ENCODE assay signal across 1 cellular context in the genomic region with DNA sequence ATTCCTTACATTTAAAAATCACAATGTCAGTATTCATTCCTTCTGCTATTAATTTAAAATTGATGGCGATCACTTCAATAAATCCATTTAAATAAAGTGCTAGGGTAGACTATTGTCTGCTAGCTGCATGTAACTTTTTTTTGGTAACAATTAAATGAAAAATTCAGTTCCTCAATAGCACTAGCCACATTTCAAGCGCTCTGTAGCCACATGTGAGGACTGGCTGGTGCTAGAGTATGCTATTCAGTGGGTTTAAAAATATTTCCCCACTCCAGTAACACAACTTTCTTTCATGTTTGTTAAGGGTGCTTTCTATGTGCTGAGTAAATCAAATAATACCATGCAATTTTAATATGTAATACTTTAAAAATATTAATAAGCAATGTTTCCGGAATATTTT.
A peak's percentile ranks its signal among the peaks of the same experiment; 100 is the strongest.
TF ChIP-seq lines count a peak whose summit lies in the region.

No MANE protein-coding gene starts in this region.

TF ChIP-seq in K562, 482 proteins besides CTCF, POLR2A, EP300 and RAD21 (continued from another document and continues in another):
- TF ChIP-seq, protein P1, sequence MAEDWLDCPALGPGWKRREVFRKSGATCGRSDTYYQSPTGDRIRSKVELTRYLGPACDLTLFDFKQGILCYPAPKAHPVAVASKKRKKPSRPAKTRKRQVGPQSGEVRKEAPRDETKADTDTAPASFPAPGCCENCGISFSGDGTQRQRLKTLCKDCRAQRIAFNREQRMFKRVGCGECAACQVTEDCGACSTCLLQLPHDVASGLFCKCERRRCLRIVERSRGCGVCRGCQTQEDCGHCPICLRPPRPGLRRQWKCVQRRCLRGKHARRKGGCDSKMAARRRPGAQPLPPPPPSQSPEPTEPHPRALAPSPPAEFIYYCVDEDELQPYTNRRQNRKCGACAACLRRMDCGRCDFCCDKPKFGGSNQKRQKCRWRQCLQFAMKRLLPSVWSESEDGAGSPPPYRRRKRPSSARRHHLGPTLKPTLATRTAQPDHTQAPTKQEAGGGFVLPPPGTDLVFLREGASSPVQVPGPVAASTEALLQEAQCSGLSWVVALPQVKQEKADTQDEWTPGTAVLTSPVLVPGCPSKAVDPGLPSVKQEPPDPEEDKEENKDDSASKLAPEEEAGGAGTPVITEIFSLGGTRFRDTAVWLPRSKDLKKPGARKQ (CRISPR knock-in tag; IDR thresholded peaks at IDR 0.05) = no peak
- TF ChIP-seq, protein P2, sequence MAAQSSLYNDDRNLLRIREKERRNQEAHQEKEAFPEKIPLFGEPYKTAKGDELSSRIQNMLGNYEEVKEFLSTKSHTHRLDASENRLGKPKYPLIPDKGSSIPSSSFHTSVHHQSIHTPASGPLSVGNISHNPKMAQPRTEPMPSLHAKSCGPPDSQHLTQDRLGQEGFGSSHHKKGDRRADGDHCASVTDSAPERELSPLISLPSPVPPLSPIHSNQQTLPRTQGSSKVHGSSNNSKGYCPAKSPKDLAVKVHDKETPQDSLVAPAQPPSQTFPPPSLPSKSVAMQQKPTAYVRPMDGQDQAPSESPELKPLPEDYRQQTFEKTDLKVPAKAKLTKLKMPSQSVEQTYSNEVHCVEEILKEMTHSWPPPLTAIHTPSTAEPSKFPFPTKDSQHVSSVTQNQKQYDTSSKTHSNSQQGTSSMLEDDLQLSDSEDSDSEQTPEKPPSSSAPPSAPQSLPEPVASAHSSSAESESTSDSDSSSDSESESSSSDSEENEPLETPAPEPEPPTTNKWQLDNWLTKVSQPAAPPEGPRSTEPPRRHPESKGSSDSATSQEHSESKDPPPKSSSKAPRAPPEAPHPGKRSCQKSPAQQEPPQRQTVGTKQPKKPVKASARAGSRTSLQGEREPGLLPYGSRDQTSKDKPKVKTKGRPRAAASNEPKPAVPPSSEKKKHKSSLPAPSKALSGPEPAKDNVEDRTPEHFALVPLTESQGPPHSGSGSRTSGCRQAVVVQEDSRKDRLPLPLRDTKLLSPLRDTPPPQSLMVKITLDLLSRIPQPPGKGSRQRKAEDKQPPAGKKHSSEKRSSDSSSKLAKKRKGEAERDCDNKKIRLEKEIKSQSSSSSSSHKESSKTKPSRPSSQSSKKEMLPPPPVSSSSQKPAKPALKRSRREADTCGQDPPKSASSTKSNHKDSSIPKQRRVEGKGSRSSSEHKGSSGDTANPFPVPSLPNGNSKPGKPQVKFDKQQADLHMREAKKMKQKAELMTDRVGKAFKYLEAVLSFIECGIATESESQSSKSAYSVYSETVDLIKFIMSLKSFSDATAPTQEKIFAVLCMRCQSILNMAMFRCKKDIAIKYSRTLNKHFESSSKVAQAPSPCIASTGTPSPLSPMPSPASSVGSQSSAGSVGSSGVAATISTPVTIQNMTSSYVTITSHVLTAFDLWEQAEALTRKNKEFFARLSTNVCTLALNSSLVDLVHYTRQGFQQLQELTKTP (IDR thresholded peaks at IDR 0.05; ENCODE audit: low read depth in 1 of 2, partially characterized antibody in 2 of 2) = no peak
- no peak for TF ChIP-seq KAT7 (CRISPR knock-in tag; IDR thresholded peaks at IDR 0.05; ENCODE audit: borderline replicate concordance)
- no peak for TF ChIP-seq ZNF175 (CRISPR knock-in tag; IDR thresholded peaks at IDR 0.05; ENCODE audit: low read depth)
- no peak for TF ChIP-seq GABPB1 (CRISPR knock-in tag; IDR thresholded peaks at IDR 0.05)
- no peak for TF ChIP-seq EHMT2 (IDR thresholded peaks at IDR 0.05)
- no peak for TF ChIP-seq ZFP30 (CRISPR knock-in tag; IDR thresholded peaks at IDR 0.05; ENCODE audit: borderline replicate concordance)
- TF ChIP-seq, protein P3, sequence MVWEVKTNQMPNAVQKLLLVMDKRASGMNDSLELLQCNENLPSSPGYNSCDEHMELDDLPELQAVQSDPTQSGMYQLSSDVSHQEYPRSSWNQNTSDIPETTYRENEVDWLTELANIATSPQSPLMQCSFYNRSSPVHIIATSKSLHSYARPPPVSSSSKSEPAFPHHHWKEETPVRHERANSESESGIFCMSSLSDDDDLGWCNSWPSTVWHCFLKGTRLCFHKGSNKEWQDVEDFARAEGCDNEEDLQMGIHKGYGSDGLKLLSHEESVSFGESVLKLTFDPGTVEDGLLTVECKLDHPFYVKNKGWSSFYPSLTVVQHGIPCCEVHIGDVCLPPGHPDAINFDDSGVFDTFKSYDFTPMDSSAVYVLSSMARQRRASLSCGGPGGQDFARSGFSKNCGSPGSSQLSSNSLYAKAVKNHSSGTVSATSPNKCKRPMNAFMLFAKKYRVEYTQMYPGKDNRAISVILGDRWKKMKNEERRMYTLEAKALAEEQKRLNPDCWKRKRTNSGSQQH (CRISPR knock-in tag; IDR thresholded peaks at IDR 0.05) = no peak
- TF ChIP-seq, protein P4, sequence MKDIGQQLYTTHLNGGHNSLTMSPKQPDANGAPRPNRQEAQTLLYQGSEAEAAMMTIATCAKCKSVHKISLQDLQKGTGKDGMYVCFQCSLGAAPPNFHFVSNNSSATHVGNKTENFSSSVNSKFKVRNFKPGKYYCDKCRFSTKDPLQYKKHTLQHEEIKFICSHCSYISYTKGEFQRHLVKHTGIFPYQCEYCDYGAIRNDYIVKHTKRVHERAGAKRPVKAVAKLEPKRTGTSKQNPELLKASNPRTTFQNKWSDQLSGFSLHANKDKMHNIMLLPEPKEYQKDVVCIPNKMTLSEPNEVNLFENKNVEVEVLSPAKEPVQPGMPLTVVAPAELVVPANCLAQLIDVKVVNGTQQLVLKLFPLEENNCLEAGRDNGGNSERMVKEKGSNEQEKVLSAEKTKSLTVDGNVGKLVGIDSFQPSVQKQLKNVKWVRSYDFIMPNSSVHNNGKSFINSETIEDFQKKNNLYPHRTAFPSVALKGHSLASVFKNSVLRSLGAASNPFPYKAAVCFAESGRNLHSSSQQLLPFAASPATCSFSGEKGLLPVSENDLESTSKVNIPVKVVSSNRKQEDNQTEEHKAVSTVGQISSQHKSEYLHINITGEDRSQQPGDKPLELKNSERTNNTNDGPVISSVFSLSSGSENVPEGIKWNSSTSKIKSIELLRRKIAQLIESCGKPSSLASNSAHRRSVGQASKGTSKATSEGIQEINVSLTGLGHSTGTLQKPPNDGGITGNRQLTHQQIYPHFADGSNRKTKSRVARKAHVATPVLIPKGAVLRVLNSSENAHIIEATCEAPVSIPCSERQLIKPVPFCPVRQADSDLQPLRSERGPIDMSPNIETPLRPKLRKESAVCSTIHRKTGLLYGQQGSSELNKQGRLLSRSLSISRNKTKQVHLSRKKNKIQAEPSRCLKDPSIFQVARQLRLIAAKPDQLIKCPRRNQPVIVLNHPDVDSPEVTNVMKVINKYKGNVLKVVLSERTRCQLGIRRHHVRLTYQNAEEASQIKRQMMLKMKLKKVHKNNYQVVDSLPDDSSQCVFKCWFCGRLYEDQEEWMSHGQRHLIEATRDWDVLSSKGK (CRISPR knock-in tag; IDR thresholded peaks at IDR 0.05) = 0 out of 2 replicates have a peak, but pooled peaks have one; percentile 20
- no peak for TF ChIP-seq TRIM28 (IDR thresholded peaks at IDR 0.05)
- no peak for TF ChIP-seq ZNF584 (CRISPR knock-in tag; IDR thresholded peaks at IDR 0.05; ENCODE audit: low read depth)
- TF ChIP-seq ZKSCAN8 (CRISPR knock-in tag; IDR thresholded peaks at IDR 0.05) = 0 out of 2 replicates have a peak, but pooled peaks have one; percentile 44
- TF ChIP-seq PCBP1 (IDR thresholded peaks at IDR 0.05; ENCODE audit: low read depth, low read length, poor library complexity, severe bottlenecking) = no peak
- TF ChIP-seq, protein P5, sequence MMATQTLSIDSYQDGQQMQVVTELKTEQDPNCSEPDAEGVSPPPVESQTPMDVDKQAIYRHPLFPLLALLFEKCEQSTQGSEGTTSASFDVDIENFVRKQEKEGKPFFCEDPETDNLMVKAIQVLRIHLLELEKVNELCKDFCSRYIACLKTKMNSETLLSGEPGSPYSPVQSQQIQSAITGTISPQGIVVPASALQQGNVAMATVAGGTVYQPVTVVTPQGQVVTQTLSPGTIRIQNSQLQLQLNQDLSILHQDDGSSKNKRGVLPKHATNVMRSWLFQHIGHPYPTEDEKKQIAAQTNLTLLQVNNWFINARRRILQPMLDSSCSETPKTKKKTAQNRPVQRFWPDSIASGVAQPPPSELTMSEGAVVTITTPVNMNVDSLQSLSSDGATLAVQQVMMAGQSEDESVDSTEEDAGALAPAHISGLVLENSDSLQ (IDR thresholded peaks at IDR 0.05) = no peak
- TF ChIP-seq, protein P6, sequence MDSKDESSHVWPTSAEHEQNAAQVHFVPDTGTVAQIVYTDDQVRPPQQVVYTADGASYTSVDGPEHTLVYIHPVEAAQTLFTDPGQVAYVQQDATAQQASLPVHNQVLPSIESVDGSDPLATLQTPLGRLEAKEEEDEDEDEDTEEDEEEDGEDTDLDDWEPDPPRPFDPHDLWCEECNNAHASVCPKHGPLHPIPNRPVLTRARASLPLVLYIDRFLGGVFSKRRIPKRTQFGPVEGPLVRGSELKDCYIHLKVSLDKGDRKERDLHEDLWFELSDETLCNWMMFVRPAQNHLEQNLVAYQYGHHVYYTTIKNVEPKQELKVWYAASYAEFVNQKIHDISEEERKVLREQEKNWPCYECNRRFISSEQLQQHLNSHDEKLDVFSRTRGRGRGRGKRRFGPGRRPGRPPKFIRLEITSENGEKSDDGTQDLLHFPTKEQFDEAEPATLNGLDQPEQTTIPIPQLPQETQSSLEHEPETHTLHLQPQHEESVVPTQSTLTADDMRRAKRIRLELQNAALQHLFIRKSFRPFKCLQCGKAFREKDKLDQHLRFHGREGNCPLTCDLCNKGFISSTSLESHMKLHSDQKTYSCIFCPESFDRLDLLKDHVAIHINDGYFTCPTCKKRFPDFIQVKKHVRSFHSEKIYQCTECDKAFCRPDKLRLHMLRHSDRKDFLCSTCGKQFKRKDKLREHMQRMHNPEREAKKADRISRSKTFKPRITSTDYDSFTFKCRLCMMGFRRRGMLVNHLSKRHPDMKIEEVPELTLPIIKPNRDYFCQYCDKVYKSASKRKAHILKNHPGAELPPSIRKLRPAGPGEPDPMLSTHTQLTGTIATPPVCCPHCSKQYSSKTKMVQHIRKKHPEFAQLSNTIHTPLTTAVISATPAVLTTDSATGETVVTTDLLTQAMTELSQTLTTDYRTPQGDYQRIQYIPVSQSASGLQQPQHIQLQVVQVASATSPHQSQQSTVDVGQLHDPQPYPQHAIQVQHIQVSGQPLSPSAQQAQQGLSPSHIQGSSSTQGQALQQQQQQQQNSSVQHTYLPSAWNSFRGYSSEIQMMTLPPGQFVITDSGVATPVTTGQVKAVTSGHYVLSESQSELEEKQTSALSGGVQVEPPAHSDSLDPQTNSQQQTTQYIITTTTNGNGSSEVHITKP (IDR thresholded peaks at IDR 0.05; ENCODE audit: partially characterized antibody) = no peak
- no peak for TF ChIP-seq CBFA2T3 (IDR thresholded peaks at IDR 0.05)
- no peak for TF ChIP-seq YBX1 (IDR thresholded peaks at IDR 0.05)
- no peak for TF ChIP-seq HDAC3 (IDR thresholded peaks at IDR 0.05; ENCODE audit: borderline replicate concordance, partially characterized antibody)
- TF ChIP-seq MTA3 (IDR thresholded peaks at IDR 0.05; ENCODE audit: borderline replicate concordance) = no peak
- TF ChIP-seq, protein P7, sequence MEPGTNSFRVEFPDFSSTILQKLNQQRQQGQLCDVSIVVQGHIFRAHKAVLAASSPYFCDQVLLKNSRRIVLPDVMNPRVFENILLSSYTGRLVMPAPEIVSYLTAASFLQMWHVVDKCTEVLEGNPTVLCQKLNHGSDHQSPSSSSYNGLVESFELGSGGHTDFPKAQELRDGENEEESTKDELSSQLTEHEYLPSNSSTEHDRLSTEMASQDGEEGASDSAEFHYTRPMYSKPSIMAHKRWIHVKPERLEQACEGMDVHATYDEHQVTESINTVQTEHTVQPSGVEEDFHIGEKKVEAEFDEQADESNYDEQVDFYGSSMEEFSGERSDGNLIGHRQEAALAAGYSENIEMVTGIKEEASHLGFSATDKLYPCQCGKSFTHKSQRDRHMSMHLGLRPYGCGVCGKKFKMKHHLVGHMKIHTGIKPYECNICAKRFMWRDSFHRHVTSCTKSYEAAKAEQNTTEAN (CRISPR knock-in tag; IDR thresholded peaks at IDR 0.05) = no peak
- TF ChIP-seq KLF10 (CRISPR knock-in tag; IDR thresholded peaks at IDR 0.05) = no peak
- no peak for TF ChIP-seq TARDBP (IDR thresholded peaks at IDR 0.05)
- peak; percentile 33; the same call in 1 of the 2 replicates for TF ChIP-seq DPF2 (IDR thresholded peaks at IDR 0.05)
- no peak for TF ChIP-seq ZNF165 (CRISPR knock-in tag; IDR thresholded peaks at IDR 0.05; ENCODE audit: borderline replicate concordance)
- TF ChIP-seq GATA2 (CRISPR knock-in tag; IDR thresholded peaks at IDR 0.05) = no peak
- TF ChIP-seq ZNF699 (CRISPR knock-in tag; IDR thresholded peaks at IDR 0.05; ENCODE audit: insufficient replicate concordance) = no peak
- no peak for TF ChIP-seq PHTF2 (CRISPR knock-in tag; IDR thresholded peaks at IDR 0.05)
- TF ChIP-seq SPI1 (IDR thresholded peaks at IDR 0.05; ENCODE audit: borderline replicate concordance, low read depth, low read length) = peak; percentile 52; the same call in 1 of the 2 replicates
- TF ChIP-seq, protein P8, sequence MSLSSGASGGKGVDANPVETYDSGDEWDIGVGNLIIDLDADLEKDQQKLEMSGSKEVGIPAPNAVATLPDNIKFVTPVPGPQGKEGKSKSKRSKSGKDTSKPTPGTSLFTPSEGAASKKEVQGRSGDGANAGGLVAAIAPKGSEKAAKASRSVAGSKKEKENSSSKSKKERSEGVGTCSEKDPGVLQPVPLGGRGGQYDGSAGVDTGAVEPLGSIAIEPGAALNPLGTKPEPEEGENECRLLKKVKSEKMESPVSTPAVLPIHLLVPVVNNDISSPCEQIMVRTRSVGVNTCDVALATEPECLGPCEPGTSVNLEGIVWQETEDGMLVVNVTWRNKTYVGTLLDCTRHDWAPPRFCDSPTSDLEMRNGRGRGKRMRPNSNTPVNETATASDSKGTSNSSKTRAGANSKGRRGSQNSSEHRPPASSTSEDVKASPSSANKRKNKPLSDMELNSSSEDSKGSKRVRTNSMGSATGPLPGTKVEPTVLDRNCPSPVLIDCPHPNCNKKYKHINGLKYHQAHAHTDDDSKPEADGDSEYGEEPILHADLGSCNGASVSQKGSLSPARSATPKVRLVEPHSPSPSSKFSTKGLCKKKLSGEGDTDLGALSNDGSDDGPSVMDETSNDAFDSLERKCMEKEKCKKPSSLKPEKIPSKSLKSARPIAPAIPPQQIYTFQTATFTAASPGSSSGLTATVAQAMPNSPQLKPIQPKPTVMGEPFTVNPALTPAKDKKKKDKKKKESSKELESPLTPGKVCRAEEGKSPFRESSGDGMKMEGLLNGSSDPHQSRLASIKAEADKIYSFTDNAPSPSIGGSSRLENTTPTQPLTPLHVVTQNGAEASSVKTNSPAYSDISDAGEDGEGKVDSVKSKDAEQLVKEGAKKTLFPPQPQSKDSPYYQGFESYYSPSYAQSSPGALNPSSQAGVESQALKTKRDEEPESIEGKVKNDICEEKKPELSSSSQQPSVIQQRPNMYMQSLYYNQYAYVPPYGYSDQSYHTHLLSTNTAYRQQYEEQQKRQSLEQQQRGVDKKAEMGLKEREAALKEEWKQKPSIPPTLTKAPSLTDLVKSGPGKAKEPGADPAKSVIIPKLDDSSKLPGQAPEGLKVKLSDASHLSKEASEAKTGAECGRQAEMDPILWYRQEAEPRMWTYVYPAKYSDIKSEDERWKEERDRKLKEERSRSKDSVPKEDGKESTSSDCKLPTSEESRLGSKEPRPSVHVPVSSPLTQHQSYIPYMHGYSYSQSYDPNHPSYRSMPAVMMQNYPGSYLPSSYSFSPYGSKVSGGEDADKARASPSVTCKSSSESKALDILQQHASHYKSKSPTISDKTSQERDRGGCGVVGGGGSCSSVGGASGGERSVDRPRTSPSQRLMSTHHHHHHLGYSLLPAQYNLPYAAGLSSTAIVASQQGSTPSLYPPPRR (CRISPR knock-in tag; IDR thresholded peaks at IDR 0.05; ENCODE audit: borderline replicate concordance) = no peak
